Comparison of ENCODE assay signal across 19 cellular contexts in genomic region chrX:41946973-41947612, GRCh38. TPM values are rescaled to one million over a fixed set of nuclear protein-coding genes. Genes with fewer than 3 reads are reported as not detected.
DNase-seq lines count a peak whose midpoint lies in the region; ATAC-seq lines count a peak whose summit lies in the region.
"Had no signal": no experiment of that assay in that cellular context is flagged by ENCODE, and none has a peak within 500 bp of the region (broad histone marks: within the 10 kb centered on the region; RNA-seq: fewer than 3 reads in every experiment).

No MANE protein-coding gene starts in this region.

- no peaks in the 10 kb centered on the region for H3K79me2 ChIP-seq in mesendoderm (ENCODE audit: control insufficient read depth, insufficient read depth, low read length)

- no peak overlapping the region for H2BK120ac ChIP-seq in mesendoderm (ENCODE audit: low read depth, low read length)

- no peak overlapping the region for H2BK15ac ChIP-seq in mesendoderm (replicated peaks; ENCODE audit: low read depth)

- no peak overlapping the region for H3K56ac ChIP-seq in mesendoderm (ENCODE audit: low read length)

- H3K9me3 Mint-ChIP-seq in activated naive CD4-positive, alpha-beta T cell treated with anti-CD3 and anti-CD28 coated beads, Interleukin-2, amount 50 U/mL, for 72 hours, result no peaks in the 10 kb centered on the region
- H3K9me3 Mint-ChIP-seq: naive thymus-derived CD4-positive, alpha-beta T cell; T-helper 1 cell treated with Interleukin-12 subunit alpha and Interleukin-12 subunit beta and Interleukin-4 antibody, amounts not matched to agents 30 μg/mL and 1 μg/mL, for 36 hours had no signal

- no peak overlapping the region for H3K4ac ChIP-seq in mesendoderm (ENCODE audit: low read depth, low read length)

- H3K4me1 ChIP-seq in HUES64 (ENCODE audit: insufficient read depth, low read length) (peaks cover 19% of the 10 kb centered on the region), mesendoderm (ENCODE audit: control insufficient read depth, low read depth, low read length) (no peaks in the 10 kb centered on the region)
- H3K4me1 ChIP-seq: adrenal gland had no signal

- peak overlapping the region; percentile 12; the same call in 1 of the 2 replicates for H3K27ac ChIP-seq in HUES64 (ENCODE audit: low read depth, low read length)
- H3K27ac ChIP-seq in mesendoderm (ENCODE audit: low read depth, low read length), result no peak overlapping the region
- H3K27ac ChIP-seq: adrenal gland had no signal

- H3K4me2 ChIP-seq in mesendoderm (ENCODE audit: low read length), result no peak overlapping the region

- H2AK5ac ChIP-seq in mesendoderm (ENCODE audit: low read length), result no peak overlapping the region

- H3K27ac Mint-ChIP-seq in activated naive CD4-positive, alpha-beta T cell treated with anti-CD3 and anti-CD28 coated beads, Interleukin-2, amount 50 U/mL, for 72 hours, result no peak overlapping the region
- H3K27ac Mint-ChIP-seq: naive thymus-derived CD4-positive, alpha-beta T cell; T-helper 1 cell treated with Interleukin-12 subunit alpha and Interleukin-12 subunit beta and Interleukin-4 antibody, amounts not matched to agents 30 μg/mL and 1 μg/mL, for 36 hours had no signal

- H3K36me3 Mint-ChIP-seq in activated naive CD4-positive, alpha-beta T cell treated with anti-CD3 and anti-CD28 coated beads, Interleukin-2, amount 50 U/mL, for 72 hours, result no peaks in the 10 kb centered on the region
- H3K36me3 Mint-ChIP-seq: naive thymus-derived CD4-positive, alpha-beta T cell had no signal

- H4K5ac ChIP-seq in mesendoderm (ENCODE audit: low read length), result no peak overlapping the region

- H3K23ac ChIP-seq in mesendoderm (ENCODE audit: low read length), result no peak overlapping the region

- H4K8ac ChIP-seq in mesendoderm (ENCODE audit: low read depth, low read length), result no peak overlapping the region

- H3K79me1 ChIP-seq in mesendoderm (ENCODE audit: low read length), result no peaks in the 10 kb centered on the region

- DNase-seq in ELF-1 (ENCODE audit: low read depth, low spot score) (peak; percentile 39), amniotic epithelial cell (ENCODE audit: low read depth) (peak; percentile 39), mesendoderm (peak; percentile 44), NCI-H524 treated with DMSO at 0.1 percent for 48 hours (lab: John Stamatoyannopoulos, UW) (no peak), SKM-1 treated with dmso at 0.1 percent for 144 hours (lab: John Stamatoyannopoulos, UW; ENCODE audit: unreplicated experiment) (no peak)
- no peak for DNase-seq in activated naive CD4-positive, alpha-beta T cell treated with anti-CD3 and anti-CD28 coated beads, Interleukin-2, amount 50 U/mL, for 72 hours (ENCODE audit: low spot score in 2 of 2)
- DNase-seq: adrenal gland; AML-193; central memory CD4-positive, alpha-beta T cell; effector CD4-positive, alpha-beta T cell; naive thymus-derived CD4-positive, alpha-beta T cell; NCI-H2081; NCI-H510A; posterior cingulate gyrus; stimulated activated CD4-positive, alpha-beta T cell treated with anti-CD3 and anti-CD28 coated beads, Interleukin-4, amount 100 ng/mL, for 1 hour; substantia nigra had no signal

- H3K18ac ChIP-seq in mesendoderm (ENCODE audit: low read length), result no peak overlapping the region

- no peak overlapping the region for H2BK5ac ChIP-seq in mesendoderm (ENCODE audit: low read length)

- H3K9ac ChIP-seq in HUES64 (ENCODE audit: low read depth, low read length) (no peak overlapping the region), mesendoderm (ENCODE audit: low read length) (no peak overlapping the region)

- no peak for ATAC-seq in activated naive CD4-positive, alpha-beta T cell treated with anti-CD3 and anti-CD28 coated beads, Interleukin-2, amount 50 U/mL, for 72 hours
- ATAC-seq: naive thymus-derived CD4-positive, alpha-beta T cell had no signal

- H3K36me3 ChIP-seq in HUES64 (ENCODE audit: insufficient read depth, low read length) (no peaks in the 10 kb centered on the region), mesendoderm (ENCODE audit: control insufficient read depth, insufficient read depth, low read length) (no peaks in the 10 kb centered on the region)
- H3K36me3 ChIP-seq: adrenal gland had no signal

- H3K4me3 ChIP-seq in HUES64 (ENCODE audit: low read length) (no peak overlapping the region), mesendoderm (ENCODE audit: low read length) (no peak overlapping the region)
- H3K4me3 ChIP-seq: adrenal gland, lung had no signal

- 61% methylated on average over 3 of the region's 5 CpGs for WGBS in HUES64
- no CpG with 5 or more reads among the region's 5 CpGs for WGBS in mesendoderm (ENCODE audit: extremely low coverage, insufficient coverage, low lambda C conversion rate)

- no peaks in the 10 kb centered on the region for H3K9me3 ChIP-seq in HUES64 (ENCODE audit: insufficient read depth, low read depth, low read length)
- H3K9me3 ChIP-seq: adrenal gland had no signal

- no peaks in the 10 kb centered on the region for H3K27me3 ChIP-seq in HUES64 (ENCODE audit: insufficient read depth, low read length)
- H3K27me3 ChIP-seq in mesendoderm (ENCODE audit: insufficient read depth, low read length, poor library complexity), result no peaks in the 10 kb centered on the region

RNA-seq across cellular contexts. Expression of gene CASK, which starts 23.7 kb away (rescaled TPM):
- 28.2 TPM for polyA plus RNA-seq in HUES64 (2013, experiment 1 of 2)
- polyA plus RNA-seq in HUES64 (2013, experiment 2 of 2), result 30.6 TPM
- 21.9 TPM for polyA plus RNA-seq in mesendoderm (2013, experiment 1 of 2)
- 21.8 TPM for polyA plus RNA-seq in mesendoderm (2013, experiment 2 of 2)
- 10 to 100 TPM; 18.1 to 18.4 TPM for total RNA-seq in activated naive CD4-positive, alpha-beta T cell treated with anti-CD3 and anti-CD28 coated beads, Interleukin-2, amount 50 U/mL, for 72 hours

Comparison
In these comparisons a context has a peak if more than half of its experiments do, and no peak if none do; other contexts are left out.
1. DNase-seq: peak in ELF-1 (single experiment), amniotic epithelial cell (single experiment) and mesendoderm (single experiment); none in NCI-H524 treated with DMSO at 0.1 percent for 48 hours (single experiment), activated naive CD4-positive, alpha-beta T cell treated with anti-CD3 and anti-CD28 coated beads, Interleukin-2, amount 50 U/mL, for 72 hours (0 of 2) and SKM-1 treated with dmso at 0.1 percent for 144 hours (single experiment).